Comparison of ENCODE assay signal across 8 cellular contexts in the genomic region with DNA sequence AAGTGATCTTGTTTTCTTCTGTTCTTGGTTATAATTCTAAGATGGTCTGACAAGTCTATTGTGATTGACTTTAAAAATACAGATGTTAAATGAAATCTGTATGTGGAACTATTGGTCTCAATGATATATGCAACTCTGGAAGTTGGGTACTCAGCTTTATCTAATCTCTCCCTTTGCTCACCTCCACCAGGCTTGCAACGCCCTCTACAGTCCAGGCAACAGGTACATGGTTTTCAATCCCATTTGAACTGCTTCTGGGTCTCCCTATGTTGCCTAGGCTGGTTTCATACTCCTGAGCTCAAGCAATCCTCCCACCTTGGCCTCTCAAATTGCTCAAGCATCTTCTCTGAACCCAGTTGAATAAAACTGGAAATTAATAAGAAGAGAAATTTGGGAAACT. TPM values are rescaled to one million over a fixed set of nuclear protein-coding genes. Genes with fewer than 3 reads are reported as not detected.
DNase-seq lines count a peak whose midpoint lies in the region; ATAC-seq, FAIRE-seq and TF ChIP-seq lines count a peak whose summit lies in the region.

No MANE protein-coding gene starts in this region.

- peak; percentile 45 for TF ChIP-seq CTCF in D721Med (IDR thresholded peaks at IDR 0.05; ENCODE audit: insufficient read depth, missing control alignments)
- TF ChIP-seq CTCF in LNCaP clone FGC (IDR thresholded peaks at IDR 0.05; ENCODE audit: control insufficient read depth, extremely low read depth, insufficient read depth): peak; percentile 75

- peaks cover 0 to 3% (median 0%) of the 10 kb centered on the region in 6 donors for H3K9me3 Mint-ChIP-seq in immature natural killer cell

- peaks cover 0 to 14% (median 2%) of the 10 kb centered on the region in 3 donors for H3K27me3 Mint-ChIP-seq in immature natural killer cell (ENCODE audit: low read depth in 3 of 3)

- peaks cover 12 to 18% of the 10 kb centered on the region in 2 donors for H3K4me1 Mint-ChIP-seq in immature natural killer cell

- H3K4me3 ChIP-seq in LNCaP clone FGC (ENCODE audit: low read depth, low read length): no peak overlapping the region

- ATAC-seq in stimulated activated naive CD8-positive, alpha-beta T cell treated with anti-CD3 and anti-CD28 coated beads, Interleukin-15, Interleukin-2, amounts not matched to agents 100 U/mL and 50 U/mL, for 24 hours: peak; percentile 65
- no peak for ATAC-seq in GM19328 (IDR thresholded peaks at IDR 0.05; ENCODE audit: unreplicated experiment)

- DNase-seq in D721Med (ENCODE audit: insufficient read length, low spot score) (no peak), LNCaP clone FGC (ENCODE audit: low read depth) (peak; percentile 30), immature natural killer cell (peak in 2 of 3 donors; percentile 59 to 62), Kasumi-1 (lab: John Stamatoyannopoulos, UW) (no peak), amniotic stem cell (lab: John Stamatoyannopoulos, UW) (no peak)
- peak; percentile 55 for DNase-seq in activated CD8-positive, alpha-beta memory T cell treated with anti-CD3 and anti-CD28 coated beads, Interleukin-2, amount 50 U/mL, for 4 hours
- DNase-seq in stimulated activated naive CD8-positive, alpha-beta T cell treated with anti-CD3 and anti-CD28 coated beads, Interleukin-15, Interleukin-2, amounts not matched to agents 100 U/mL and 50 U/mL, for 24 hours: peak; percentile 56

- no peak overlapping the region for H3K27ac Mint-ChIP-seq in immature natural killer cell

- H3K4me3 Mint-ChIP-seq in immature natural killer cell: no peak overlapping the region

- no peaks in the 10 kb centered on the region for H3K36me3 Mint-ChIP-seq in immature natural killer cell

- no peak for FAIRE-seq in D721Med (lab: Jason Lieb, UNC)

RNA-seq across cellular contexts. Expression of a gene that starts 25.6 kb away (rescaled TPM):
- 100 to 1,000 TPM in 1 of 3 donors, 10 to 100 TPM in 1, 1 to 10 TPM in 1; 2.5 to 105 (median 74.9) TPM for polyA plus RNA-seq in immature natural killer cell

RNA-seq across cellular contexts. Expression of a gene that starts 49.2 kb away (rescaled TPM):
- 1 to 10 TPM; 1.5 to 5.9 (median 2.5) TPM for polyA plus RNA-seq in immature natural killer cell

RNA-seq across cellular contexts. Expression of a gene that starts 54.8 kb away (rescaled TPM):
- polyA plus RNA-seq in immature natural killer cell: 10 to 100 TPM in 2 of 3 donors, 1 to 10 TPM in 1; 1.8 to 53.1 (median 10.3) TPM

Comparison
In these comparisons a context has a peak if more than half of its experiments do, and no peak if none do; other contexts are left out.
1. DNase-seq: peak in LNCaP clone FGC (single experiment), activated CD8-positive, alpha-beta memory T cell treated with anti-CD3 and anti-CD28 coated beads, Interleukin-2, amount 50 U/mL, for 4 hours (single experiment), immature natural killer cell (2 of 3) and stimulated activated naive CD8-positive, alpha-beta T cell treated with anti-CD3 and anti-CD28 coated beads, Interleukin-15, Interleukin-2, amounts not matched to agents 100 U/mL and 50 U/mL, for 24 hours (single experiment); none in D721Med (single experiment), Kasumi-1 (0 of 2) and amniotic stem cell (single experiment).